Comparison of ENCODE assay signal across 8 cellular contexts in genomic region chr2:198309673-198310280, GRCh38.
DNase-seq lines count a peak whose midpoint lies in the region; ATAC-seq and TF ChIP-seq lines count a peak whose summit lies in the region.

No MANE protein-coding gene starts in this region.

- in situ Hi-C loops in GM13977 (cut with MboI; ENCODE audit: low pct_unique_long_range_greater_than_20kb, low sequenced_read_pairs, unreplicated experiment): loop anchor here (10.0 to 25.0 kb wide), 2 partner anchors 1175 to 1428 kb away; no protein-coding TSS in a partner anchor

- ATAC-seq in activated naive CD8-positive, alpha-beta T cell treated with anti-CD3 and anti-CD28 coated beads, Interleukin-2, amount 50 U/mL, for 24 hours: no peak
- ATAC-seq in HG03039 (IDR thresholded peaks at IDR 0.05; ENCODE audit: unreplicated experiment): no peak

- H3K4me1 Mint-ChIP-seq in activated naive CD8-positive, alpha-beta T cell treated with anti-CD3 and anti-CD28 coated beads, Interleukin-2, amount 50 U/mL, for 24 hours: no peaks in the 10 kb centered on the region

- peak; percentile 87 for TF ChIP-seq CTCF in AG09319 (IDR thresholded peaks at IDR 0.05; ENCODE audit: low read depth, low read length)
- peak; percentile 77 for TF ChIP-seq CTCF in GM13977 (IDR thresholded peaks at IDR 0.05; ENCODE audit: extremely low read depth, insufficient read depth, missing control alignments)

- no peaks in the 10 kb centered on the region for H3K36me3 Mint-ChIP-seq in activated naive CD8-positive, alpha-beta T cell treated with anti-CD3 and anti-CD28 coated beads, Interleukin-2, amount 50 U/mL, for 24 hours (ENCODE audit: low read depth)

- peaks cover 36% of the 10 kb centered on the region for H3K27me3 Mint-ChIP-seq in activated naive CD8-positive, alpha-beta T cell treated with anti-CD3 and anti-CD28 coated beads, Interleukin-2, amount 50 U/mL, for 24 hours

- no peaks in the 10 kb centered on the region for H3K9me3 Mint-ChIP-seq in activated naive CD8-positive, alpha-beta T cell treated with anti-CD3 and anti-CD28 coated beads, Interleukin-2, amount 50 U/mL, for 24 hours

- H3K4me3 Mint-ChIP-seq in activated naive CD8-positive, alpha-beta T cell treated with anti-CD3 and anti-CD28 coated beads, Interleukin-2, amount 50 U/mL, for 24 hours: no peak overlapping the region

- no peak overlapping the region for H3K27ac Mint-ChIP-seq in activated naive CD8-positive, alpha-beta T cell treated with anti-CD3 and anti-CD28 coated beads, Interleukin-2, amount 50 U/mL, for 24 hours

- no peak for DNase-seq in AG09319 (ENCODE audit: extremely low read depth, low read depth)
- DNase-seq in GM13977 (ENCODE audit: low spot score): peak; percentile 36
- DNase-seq in KG1 (lab: John Stamatoyannopoulos, UW): peak; percentile 50
- peak; percentile 61 for DNase-seq in SHP77 treated with DMSO at 0.1 percent for 48 hours (lab: John Stamatoyannopoulos, UW)
- peak; percentile 55 for DNase-seq in activated naive CD8-positive, alpha-beta T cell treated with anti-CD3 and anti-CD28 coated beads, Interleukin-2, amount 50 U/mL, for 24 hours
- peak; percentile 57 for DNase-seq in iPS-NIHi7 (ENCODE audit: extremely low spot score)
- peak; percentile 22 for DNase-seq in stimulated activated CD4-positive, alpha-beta T cell treated with anti-CD3 and anti-CD28 coated beads, Interleukin-2, amount 100 ng/mL, for 4 hours (ENCODE audit: low read depth)
